Comparison of ENCODE assay signal across 22 cellular contexts in genomic region chr15:73904026-73904815, GRCh38. TPM values are rescaled to one million over a fixed set of nuclear protein-coding genes. Genes with fewer than 3 reads are reported as not detected.
DNase-seq lines count a peak whose midpoint lies in the region; ATAC-seq, FAIRE-seq and TF ChIP-seq lines count a peak whose summit lies in the region.
"Had no signal": no experiment of that assay in that cellular context is flagged by ENCODE, and none has a peak within 500 bp of the region (broad histone marks: within the 10 kb centered on the region; RNA-seq: fewer than 3 reads in every experiment).

No MANE protein-coding gene starts in this region.

- H3K4me1 ChIP-seq in astrocyte (ENCODE audit: insufficient read depth, low read length): peaks cover 20% of the 10 kb centered on the region
- H3K4me1 ChIP-seq in lower lobe of right lung: no peaks in the 10 kb centered on the region
- H3K4me1 ChIP-seq: A549, Caco-2, HAP-1 had no signal

- intact Hi-C loops in lower lobe of right lung (cut with DNase I): no loop called here

- H3K9me3 ChIP-seq in astrocyte (ENCODE audit: insufficient read depth, low read depth, low read length) (no peaks in the 10 kb centered on the region), lower lobe of right lung (no peaks in the 10 kb centered on the region), WERI-Rb-1 (ENCODE audit: severe bottlenecking) (no peaks in the 10 kb centered on the region)
- H3K9me3 ChIP-seq: A549, Caco-2, HAP-1 had no signal

- H3K27ac Mint-ChIP-seq in activated T-cell treated with anti-CD3 and anti-CD28 coated beads, Interleukin-2, amount 50 U/mL, for 24 hours: peak overlapping the region; percentile 2
- peak overlapping the region; percentile 20 for H3K27ac Mint-ChIP-seq in astrocyte (ENCODE audit: unreplicated experiment)
- H3K27ac Mint-ChIP-seq in activated T-helper 17 cell treated with anti-CD3 and anti-CD28 coated beads, Interleukin-2, amount 50 U/mL, for 72 hours: no peak overlapping the region
- H3K27ac Mint-ChIP-seq: CD4-positive, alpha-beta T cell had no signal

- no peaks in the 10 kb centered on the region for H3K27me3 Mint-ChIP-seq in activated T-cell treated with anti-CD3 and anti-CD28 coated beads, Interleukin-2, amount 50 U/mL, for 24 hours
- peaks cover 3% of the 10 kb centered on the region for H3K27me3 Mint-ChIP-seq in astrocyte (ENCODE audit: low read depth, unreplicated experiment)
- no peaks in the 10 kb centered on the region for H3K27me3 Mint-ChIP-seq in activated T-helper 17 cell treated with anti-CD3 and anti-CD28 coated beads, Interleukin-2, amount 50 U/mL, for 72 hours
- H3K27me3 Mint-ChIP-seq: CD4-positive, alpha-beta T cell had no signal

- H3K27me3 ChIP-seq in astrocyte (ENCODE audit: insufficient read depth, low read length) (no peaks in the 10 kb centered on the region), lower lobe of right lung (ENCODE audit: low read depth) (no peaks in the 10 kb centered on the region), WERI-Rb-1 (ENCODE audit: insufficient read depth, low read depth, severe bottlenecking) (no peaks in the 10 kb centered on the region)

- no peak for ATAC-seq in lower lobe of right lung
- ATAC-seq in activated T-helper 17 cell treated with anti-CD3 and anti-CD28 coated beads, Interleukin-2, amount 50 U/mL, for 72 hours (replicated peaks): no peak
- ATAC-seq: A549 had no signal

- H3K4me3 ChIP-seq in astrocyte (ENCODE audit: insufficient read depth, low read depth, low read length) (no peak overlapping the region), lower lobe of right lung (no peak overlapping the region), WERI-Rb-1 (ENCODE audit: low read depth, low read length) (no peak overlapping the region)
- H3K4me3 ChIP-seq: A549, GM23248, HAP-1 had no signal

- H3K27ac ChIP-seq in astrocyte (ENCODE audit: low read depth, low read length) (no peak overlapping the region), lower lobe of right lung (no peak overlapping the region), WERI-Rb-1 (no peak overlapping the region)
- H3K27ac ChIP-seq: 22Rv1, A549, C4-2B, GM23248, HL-60 had no signal

- no peaks in the 10 kb centered on the region for H4K20me1 ChIP-seq in astrocyte (ENCODE audit: insufficient read depth, low read length)

- H3K9ac ChIP-seq in astrocyte (ENCODE audit: low read length): no peak overlapping the region
- H3K9ac ChIP-seq: GM23248 had no signal

- no peak for TF ChIP-seq CTCF in astrocyte (IDR thresholded peaks at IDR 0.05; ENCODE audit: insufficient read depth, low read depth, low read length)
- TF ChIP-seq CTCF in lower lobe of right lung (IDR thresholded peaks at IDR 0.05): no peak
- no peak for TF ChIP-seq CTCF in WERI-Rb-1 (IDR thresholded peaks at IDR 0.05; ENCODE audit: low read depth, low read length)

- H3K4me3 Mint-ChIP-seq in activated T-cell treated with anti-CD3 and anti-CD28 coated beads, Interleukin-2, amount 50 U/mL, for 24 hours: no peak overlapping the region
- H3K4me3 Mint-ChIP-seq in astrocyte (ENCODE audit: unreplicated experiment): no peak overlapping the region
- no peak overlapping the region for H3K4me3 Mint-ChIP-seq in activated T-helper 17 cell treated with anti-CD3 and anti-CD28 coated beads, Interleukin-2, amount 50 U/mL, for 72 hours
- H3K4me3 Mint-ChIP-seq: CD4-positive, alpha-beta T cell had no signal

- no peak for FAIRE-seq in astrocyte (lab: Jason Lieb, UNC)
- FAIRE-seq: A549, D721Med, G401.6, GM12891 had no signal

- H2AFZ ChIP-seq in astrocyte (ENCODE audit: low read depth, low read length): no peak overlapping the region
- H2AFZ ChIP-seq: GM23248 had no signal

- H3K4me1 Mint-ChIP-seq in activated T-cell treated with anti-CD3 and anti-CD28 coated beads, Interleukin-2, amount 50 U/mL, for 24 hours (ENCODE audit: low read depth): peaks cover 1% of the 10 kb centered on the region
- peaks cover 28% of the 10 kb centered on the region for H3K4me1 Mint-ChIP-seq in astrocyte (ENCODE audit: low read depth, unreplicated experiment)
- no peaks in the 10 kb centered on the region for H3K4me1 Mint-ChIP-seq in activated T-helper 17 cell treated with anti-CD3 and anti-CD28 coated beads, Interleukin-2, amount 50 U/mL, for 72 hours

- H3K4me2 ChIP-seq in astrocyte (ENCODE audit: low read length): no peak overlapping the region
- H3K4me2 ChIP-seq: A549 had no signal

- no peaks in the 10 kb centered on the region for H3K9me3 Mint-ChIP-seq in activated T-cell treated with anti-CD3 and anti-CD28 coated beads, Interleukin-2, amount 50 U/mL, for 24 hours
- H3K9me3 Mint-ChIP-seq in astrocyte (ENCODE audit: unreplicated experiment): no peaks in the 10 kb centered on the region
- H3K9me3 Mint-ChIP-seq in activated T-helper 17 cell treated with anti-CD3 and anti-CD28 coated beads, Interleukin-2, amount 50 U/mL, for 72 hours: no peaks in the 10 kb centered on the region
- H3K9me3 Mint-ChIP-seq: CD4-positive, alpha-beta T cell had no signal

- no peak for DNase-seq in activated T-cell treated with anti-CD3 and anti-CD28 coated beads, Interleukin-2, amount 50 U/mL, for 24 hours
- no peak for DNase-seq in activated T-cell treated with anti-CD3 and anti-CD28 coated beads, Interleukin-2, amount 50 U/mL, for 1 hour
- no peak for DNase-seq in astrocyte (ENCODE audit: low read depth)
- DNase-seq in lower lobe of right lung: peak; percentile 9
- no peak for DNase-seq in inferior parietal cortex (ENCODE audit: extremely low spot score)
- DNase-seq in WERI-Rb-1: no peak
- DNase-seq: AML-193; Caco-2; CD4-positive, alpha-beta T cell; GM23248; IMR-90 had no signal

- H3K36me3 ChIP-seq in astrocyte (ENCODE audit: insufficient read depth, low read length): no peaks in the 10 kb centered on the region
- no peaks in the 10 kb centered on the region for H3K36me3 ChIP-seq in lower lobe of right lung
- H3K36me3 ChIP-seq in WERI-Rb-1: no peaks in the 10 kb centered on the region
- H3K36me3 ChIP-seq: HAP-1 had no signal

- H3K36me3 Mint-ChIP-seq in activated T-cell treated with anti-CD3 and anti-CD28 coated beads, Interleukin-2, amount 50 U/mL, for 24 hours (ENCODE audit: low read depth): no peaks in the 10 kb centered on the region
- H3K36me3 Mint-ChIP-seq in astrocyte (ENCODE audit: low read depth, unreplicated experiment): peaks cover 11% of the 10 kb centered on the region
- H3K36me3 Mint-ChIP-seq in activated T-helper 17 cell treated with anti-CD3 and anti-CD28 coated beads, Interleukin-2, amount 50 U/mL, for 72 hours (ENCODE audit: low read depth): no peaks in the 10 kb centered on the region

- H3K79me2 ChIP-seq in astrocyte (ENCODE audit: insufficient read depth, low read length): no peaks in the 10 kb centered on the region

RNA-seq across cellular contexts. Expression of gene LOXL1, which starts 22.0 kb away (rescaled TPM):
- total RNA-seq in astrocyte (280 and 384 TPM in 2 replicates), lower lobe of right lung (7.6 TPM)
- total RNA-seq in activated T-helper 17 cell treated with anti-CD3 and anti-CD28 coated beads, Interleukin-2, amount 50 U/mL, for 72 hours: 1 to 10 TPM; 3.4 TPM

RNA-seq across cellular contexts. Expression of gene TBC1D21, which starts 30.9 kb away (rescaled TPM):
- total RNA-seq in astrocyte (not detected in 2 replicates), lower lobe of right lung (not detected)
- total RNA-seq in activated T-helper 17 cell treated with anti-CD3 and anti-CD28 coated beads, Interleukin-2, amount 50 U/mL, for 72 hours: not detected
- total RNA-seq: Caco-2; CD4-positive, alpha-beta T cell; GM23248; H4; HT1080; IMR-90 had no signal

Comparison
In these comparisons a context has a peak if more than half of its experiments do, and no peak if none do; other contexts are left out.
1. RNA of gene LOXL1, which starts 22.0 kb away (total RNA-seq): 280 to 384 TPM in astrocyte; 7.6 TPM in lower lobe of right lung (single experiment) and 3.4 TPM in activated T-helper 17 cell treated with anti-CD3 and anti-CD28 coated beads, Interleukin-2, amount 50 U/mL, for 72 hours; every median in the first group is over 10 times any median in the second.